Comparison of ENCODE assay signal across 7 cellular contexts in genomic region chr2:20378891-20379519, GRCh38. TPM values are rescaled to one million over a fixed set of nuclear protein-coding genes. Genes with fewer than 3 reads are reported as not detected.
DNase-seq lines count a peak whose midpoint lies in the region; ATAC-seq and TF ChIP-seq lines count a peak whose summit lies in the region.

No MANE protein-coding gene starts in this region.

- H3K4me1 ChIP-seq in right atrium auricular region, result peaks cover 0 to 31% of the 10 kb centered on the region in 2 donors

- peak overlapping the region; percentile 65 to 77 for H3K27ac ChIP-seq in right atrium auricular region

- TF ChIP-seq CTCF in GM06990 (IDR thresholded peaks at IDR 0.05; ENCODE audit: insufficient read depth, low read length, poor library complexity, severe bottlenecking) (peak; percentile 59), right atrium auricular region (IDR thresholded peaks at IDR 0.05) (peak; percentile 64 to 87)

- no peaks in the 10 kb centered on the region for H3K9me3 ChIP-seq in right atrium auricular region

- no peaks in the 10 kb centered on the region for H3K36me3 ChIP-seq in GM06990 (ENCODE audit: control insufficient read depth, insufficient read depth, low read length)
- H3K36me3 ChIP-seq in right atrium auricular region, result no peaks in the 10 kb centered on the region

- H3K4me3 ChIP-seq in GM06990 (replicated peaks; ENCODE audit: low read depth, low read length) (no peak overlapping the region), right atrium auricular region (no peak overlapping the region)

- ATAC-seq in GM18858 (IDR thresholded peaks at IDR 0.05; ENCODE audit: unreplicated experiment), result no peak

- DNase-seq in GM06990 (ENCODE audit: extremely low read depth, insufficient read length) (no peak), NAMALWA (ENCODE audit: low spot score) (peak; percentile 12), amygdala (lab: John Stamatoyannopoulos, UW) (peak in 55 of 56 donors; percentile 16 to 85 (median 60)), right atrium auricular region (ENCODE audit: low spot score) (peak; percentile 84), pulmonary artery endothelial cell (ENCODE audit: low read depth, low spot score) (peak; percentile 26), SKM-1 (lab: John Stamatoyannopoulos, UW; ENCODE audit: unreplicated experiment) (no peak)

- H3K27me3 ChIP-seq in GM06990 (replicated peaks; ENCODE audit: control insufficient read depth, insufficient read depth, low read length) (no peaks in the 10 kb centered on the region), right atrium auricular region (no peaks in the 10 kb centered on the region)

RNA-seq across cellular contexts. Expression of gene PUM2, which starts 28.4 kb away (rescaled TPM):
- total RNA-seq in right atrium auricular region (10 to 100 TPM; 35.0 to 44.8 TPM), pulmonary artery endothelial cell (47.5 and 55.4 TPM in 2 replicates)

Comparison
In these comparisons a context has a peak if more than half of its experiments do, and no peak if none do; other contexts are left out.
1. DNase-seq: peak in NAMALWA (single experiment), amygdala (55 of 56), right atrium auricular region (single experiment) and pulmonary artery endothelial cell (single experiment); none in GM06990 (single experiment) and SKM-1 (single experiment).